In the genomic region with DNA sequence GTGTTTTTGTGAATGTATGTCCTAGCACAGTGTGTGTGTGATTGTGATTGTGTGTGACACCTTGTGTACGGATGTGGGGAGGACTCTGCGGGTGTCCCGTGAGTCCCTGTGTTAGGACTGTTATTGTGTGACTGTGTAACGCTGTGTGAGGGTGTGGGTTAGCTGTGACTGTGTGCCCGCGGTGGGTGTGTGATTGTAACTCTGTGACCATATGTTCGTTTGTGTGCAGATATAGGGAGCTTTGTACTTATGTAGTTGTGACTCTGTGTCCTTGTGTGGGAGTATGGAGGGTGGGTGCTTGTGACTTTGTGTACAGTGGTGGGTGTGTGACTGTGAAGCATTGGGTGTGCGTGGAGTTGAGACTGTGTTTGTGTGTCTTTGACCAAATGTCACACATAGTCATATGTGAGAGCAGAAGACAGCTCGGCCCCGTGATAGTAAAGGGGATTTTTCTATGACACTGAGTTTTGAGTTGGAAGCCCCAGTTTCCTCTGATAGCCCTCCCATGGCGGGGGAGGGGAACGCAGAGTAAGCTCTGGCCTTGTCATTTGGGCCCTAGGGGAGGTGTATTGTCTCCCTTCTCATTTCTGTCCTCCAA, we compare ENCODE assay signal across 8 cellular contexts. TPM values are rescaled to one million over a fixed set of nuclear protein-coding genes. Genes with fewer than 3 reads are reported as not detected.
A peak's percentile ranks its signal among the peaks of the same experiment; 100 is the strongest.
DNase-seq lines count a peak whose midpoint lies in the region; ATAC-seq and TF ChIP-seq lines count a peak whose summit lies in the region.

No MANE protein-coding gene starts in this region.

- H3K9ac ChIP-seq in colonic mucosa (ENCODE audit: low read depth in 2 of 2, low read length in 2 of 2) (peak overlapping the region; percentile 61 to 88), mucosa of rectum (ENCODE audit: low read depth in 1 of 2, low read length in 2 of 2) (peak overlapping the region; percentile 71 to 93)

- H3K36me3 ChIP-seq in HEK293 (ENCODE audit: control insufficient read depth in 2 of 2, insufficient read depth in 1 of 2, low read length in 2 of 2) (peaks cover 27 to 47% of the 10 kb centered on the region in 2 experiments), colonic mucosa (no peaks in the 10 kb centered on the region), mucosa of rectum (ENCODE audit: control insufficient read depth in 2 of 2, insufficient read depth in 2 of 2, low read length in 2 of 2) (peaks cover 6 to 9% of the 10 kb centered on the region in 2 donors)

- CTCF ChIA-PET in HEK293 (lab: Yijun Ruan, JAX): interaction anchor here (0.5 to 1.1 kb wide), 2 partner anchors 183 to 401 kb away, joined by 3 to 4 read pairs; no protein-coding TSS in a partner anchor

- POLR2A ChIA-PET in HEK293 (lab: Yijun Ruan, JAX): interaction anchor here (0.7 to 4.9 kb wide), 28 partner anchors 11 to 1104 kb away, joined by 3 to 65 read pairs (median 4); partner anchors contain the start of genes POLR2I, TBCB, ZFP14 and ZNF146

- intact Hi-C loops in colonic mucosa (cut with DNase I): no loop called here

- DNase-seq in RKO (ENCODE audit: low spot score): peak; percentile 64
- DNase-seq in colonic mucosa: no peak
- peak in 4 of 49 donors; percentile 2 to 47 (median 12) for DNase-seq in substantia nigra (lab: John Stamatoyannopoulos, UW)
- no peak for DNase-seq in NCI-H128 (lab: John Stamatoyannopoulos, UW; ENCODE audit: unreplicated experiment)
- no peak for DNase-seq in effector CD8-positive, alpha-beta T cell (lab: John Stamatoyannopoulos, UW)

- peak; percentile 13 for TF ChIP-seq CTCF in HEK293 (tag by site-specific recombination; IDR thresholded peaks at IDR 0.05)
- TF ChIP-seq CTCF in colonic mucosa (IDR thresholded peaks at IDR 0.05): no peak

- H3K4me1 ChIP-seq in HEK293 (ENCODE audit: control insufficient read depth, insufficient read depth, low read length) (peaks cover 8% of the 10 kb centered on the region; the same call in 1 of the 2 replicates), colonic mucosa (no peaks in the 10 kb centered on the region), mucosa of rectum (ENCODE audit: control insufficient read depth in 2 of 2, insufficient read depth in 2 of 2, low read length in 2 of 2) (peaks cover 6 to 12% of the 10 kb centered on the region in 2 donors)

- ATAC-seq in GM18498 (IDR thresholded peaks at IDR 0.05; ENCODE audit: unreplicated experiment): peak; percentile 20

- H3K27me3 ChIP-seq in colonic mucosa: no peaks in the 10 kb centered on the region
- H3K27me3 ChIP-seq in mucosa of rectum (ENCODE audit: control insufficient read depth in 2 of 2, insufficient read depth in 2 of 2, low read length in 2 of 2): no peaks in the 10 kb centered on the region

- H3K27ac ChIP-seq in HEK293 (ENCODE audit: extremely low read depth, low read depth, low read length): peak overlapping the region; percentile 96; the same call in 1 of the 2 replicates
- H3K27ac ChIP-seq in colonic mucosa: peak overlapping the region; percentile 74
- H3K27ac ChIP-seq in mucosa of rectum (ENCODE audit: low read depth in 2 of 2, low read length in 2 of 2): peak overlapping the region; percentile 91
- H3K27ac ChIP-seq in substantia nigra (ENCODE audit: low read depth, low read length, poor library complexity, severe bottlenecking): peak overlapping the region; percentile 96

- H3K9me3 ChIP-seq in HEK293 (ENCODE audit: control insufficient read depth, insufficient read depth, low read depth, low read length) (peaks cover 26% of the 10 kb centered on the region), colonic mucosa (no peaks in the 10 kb centered on the region), mucosa of rectum (ENCODE audit: control insufficient read depth in 2 of 2, low read length in 2 of 2) (peaks cover 8 to 15% of the 10 kb centered on the region in 2 donors)

- peak overlapping the region; percentile 91 for H3K4me3 ChIP-seq in HEK293 (ENCODE audit: low read depth, low read length)
- H3K4me3 ChIP-seq in colonic mucosa: peak overlapping the region; percentile 64
- peak overlapping the region; percentile 93 to 96 for H3K4me3 ChIP-seq in mucosa of rectum (ENCODE audit: low read length in 2 of 2)

TF ChIP-seq in HEK293, 187 proteins besides CTCF, POLR2A, EP300 and RAD21 (continues in another document):
- no peak for TF ChIP-seq ZNF626 (tag by site-specific recombination; IDR thresholded peaks at IDR 0.05)
- TF ChIP-seq, protein P1, sequence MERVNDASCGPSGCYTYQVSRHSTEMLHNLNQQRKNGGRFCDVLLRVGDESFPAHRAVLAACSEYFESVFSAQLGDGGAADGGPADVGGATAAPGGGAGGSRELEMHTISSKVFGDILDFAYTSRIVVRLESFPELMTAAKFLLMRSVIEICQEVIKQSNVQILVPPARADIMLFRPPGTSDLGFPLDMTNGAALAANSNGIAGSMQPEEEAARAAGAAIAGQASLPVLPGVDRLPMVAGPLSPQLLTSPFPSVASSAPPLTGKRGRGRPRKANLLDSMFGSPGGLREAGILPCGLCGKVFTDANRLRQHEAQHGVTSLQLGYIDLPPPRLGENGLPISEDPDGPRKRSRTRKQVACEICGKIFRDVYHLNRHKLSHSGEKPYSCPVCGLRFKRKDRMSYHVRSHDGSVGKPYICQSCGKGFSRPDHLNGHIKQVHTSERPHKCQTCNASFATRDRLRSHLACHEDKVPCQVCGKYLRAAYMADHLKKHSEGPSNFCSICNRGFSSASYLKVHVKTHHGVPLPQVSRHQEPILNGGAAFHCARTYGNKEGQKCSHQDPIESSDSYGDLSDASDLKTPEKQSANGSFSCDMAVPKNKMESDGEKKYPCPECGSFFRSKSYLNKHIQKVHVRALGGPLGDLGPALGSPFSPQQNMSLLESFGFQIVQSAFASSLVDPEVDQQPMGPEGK (tag by site-specific recombination; IDR thresholded peaks at IDR 0.05): peak; percentile 93
- no peak for TF ChIP-seq GLI4 (tag by site-specific recombination; IDR thresholded peaks at IDR 0.05)
- peak; percentile 85 for TF ChIP-seq WT1 (tag by site-specific recombination; IDR thresholded peaks at IDR 0.05)
- TF ChIP-seq ZNF23 (tag by site-specific recombination; IDR thresholded peaks at IDR 0.05; ENCODE audit: borderline replicate concordance): no peak
- TF ChIP-seq ZNF510 (tag by site-specific recombination; IDR thresholded peaks at IDR 0.05; ENCODE audit: insufficient replicate concordance): no peak
- no peak for TF ChIP-seq SCRT2 (tag by site-specific recombination; IDR thresholded peaks at IDR 0.05)
- TF ChIP-seq ZNF10 (tag by site-specific recombination; IDR thresholded peaks at IDR 0.05): no peak
- peak; percentile 43; the same call in 1 of the 2 replicates for TF ChIP-seq MZF1 (tag by site-specific recombination; IDR thresholded peaks at IDR 0.05; ENCODE audit: borderline replicate concordance)
- no peak for TF ChIP-seq ZNF776 (tag by site-specific recombination; IDR thresholded peaks at IDR 0.05; ENCODE audit: borderline replicate concordance)
- no peak for TF ChIP-seq GLI2 (tag by site-specific recombination; IDR thresholded peaks at IDR 0.05; ENCODE audit: borderline replicate concordance, low read depth)
- peak; percentile 95; the same call in 1 of the 2 replicates for TF ChIP-seq ZNF785 (tag by site-specific recombination; IDR thresholded peaks at IDR 0.05)
- TF ChIP-seq ZNF2 (tag by site-specific recombination; IDR thresholded peaks at IDR 0.05): peak; percentile 78
- TF ChIP-seq ZNF707 (tag by site-specific recombination; IDR thresholded peaks at IDR 0.05): no peak
- no peak for TF ChIP-seq ZNF114 (tag by site-specific recombination; IDR thresholded peaks at IDR 0.05)
- no peak for TF ChIP-seq KLF8 (tag by site-specific recombination; IDR thresholded peaks at IDR 0.05)
- peak; percentile 80 for TF ChIP-seq ZNF133 (tag by site-specific recombination; IDR thresholded peaks at IDR 0.05)
- no peak for TF ChIP-seq ZNF658 (tag by site-specific recombination; IDR thresholded peaks at IDR 0.05)
- no peak for TF ChIP-seq ZNF623 (tag by site-specific recombination; IDR thresholded peaks at IDR 0.05)
- no peak for TF ChIP-seq ZNF221 (tag by site-specific recombination; IDR thresholded peaks at IDR 0.05; ENCODE audit: borderline replicate concordance)
- 0 out of 2 replicates have a peak, but pooled peaks have one; percentile 9 for TF ChIP-seq BCL11B (tag by site-specific recombination; IDR thresholded peaks at IDR 0.05; ENCODE audit: low read depth)
- no peak for TF ChIP-seq ATF2 (tag by site-specific recombination; IDR thresholded peaks at IDR 0.05; ENCODE audit: low read depth)
- no peak; the same call in 1 of the 2 replicates for TF ChIP-seq PRDM1 (tag by site-specific recombination; IDR thresholded peaks at IDR 0.05)
- no peak for TF ChIP-seq ZNF140 (tag by site-specific recombination; IDR thresholded peaks at IDR 0.05)
- TF ChIP-seq ZNF266 (tag by site-specific recombination; IDR thresholded peaks at IDR 0.05; ENCODE audit: low read depth): 0 out of 2 replicates have a peak, but pooled peaks have one; percentile 23
- peak; percentile 93 for TF ChIP-seq ZNF302 (tag by site-specific recombination; IDR thresholded peaks at IDR 0.05; ENCODE audit: low read depth)
- TF ChIP-seq, protein P2, sequence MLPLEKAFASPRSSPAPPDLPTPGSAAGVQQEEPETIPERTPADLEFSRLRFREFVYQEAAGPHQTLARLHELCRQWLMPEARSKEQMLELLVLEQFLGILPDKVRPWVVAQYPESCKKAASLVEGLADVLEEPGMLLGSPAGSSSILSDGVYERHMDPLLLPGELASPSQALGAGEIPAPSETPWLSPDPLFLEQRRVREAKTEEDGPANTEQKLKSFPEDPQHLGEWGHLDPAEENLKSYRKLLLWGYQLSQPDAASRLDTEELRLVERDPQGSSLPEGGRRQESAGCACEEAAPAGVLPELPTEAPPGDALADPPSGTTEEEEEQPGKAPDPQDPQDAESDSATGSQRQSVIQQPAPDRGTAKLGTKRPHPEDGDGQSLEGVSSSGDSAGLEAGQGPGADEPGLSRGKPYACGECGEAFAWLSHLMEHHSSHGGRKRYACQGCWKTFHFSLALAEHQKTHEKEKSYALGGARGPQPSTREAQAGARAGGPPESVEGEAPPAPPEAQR (tag by site-specific recombination; IDR thresholded peaks at IDR 0.05): peak; percentile 45

RNA-seq across cellular contexts. Expression of gene ZNF260, which starts 0.9 kb away (rescaled TPM):
- 1 to 10 TPM; 4.8 to 6.4 TPM for total RNA-seq in colonic mucosa

RNA-seq across cellular contexts. Expression of gene ZNF566, which starts 39.7 kb away (rescaled TPM):
- 1 to 10 TPM; 5.0 to 6.7 TPM for total RNA-seq in colonic mucosa

RNA-seq across cellular contexts. Expression of gene ZNF529, which starts 44.1 kb away (rescaled TPM):
- total RNA-seq in colonic mucosa: 1 to 10 TPM; 2.1 to 5.0 TPM
